In the genomic region with DNA sequence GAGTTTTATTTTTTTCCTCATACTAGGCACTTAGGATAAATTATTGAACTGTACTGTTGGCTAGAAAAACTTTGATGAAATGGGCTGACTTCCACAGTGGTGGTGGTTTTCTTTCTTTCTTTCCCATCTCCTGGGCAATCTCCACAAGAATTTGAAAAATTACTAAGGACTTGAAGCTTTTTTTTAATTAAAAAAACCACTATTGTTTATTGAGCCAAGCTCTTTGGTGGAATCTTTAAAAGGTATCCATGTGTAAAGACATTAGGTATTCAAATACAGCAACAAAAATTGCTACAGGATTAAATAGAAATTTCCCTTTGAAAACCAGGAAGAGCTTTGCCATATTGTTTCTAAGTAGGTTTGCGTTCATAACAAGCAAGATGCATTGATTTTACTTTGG, we compare ENCODE assay signal across 13 cellular contexts.
"Had no signal": no experiment of that assay in that cellular context is flagged by ENCODE, and none has a peak within 500 bp of the region (broad histone marks: within the 10 kb centered on the region; RNA-seq: fewer than 3 reads in every experiment).

No MANE protein-coding gene starts in this region.

- H3K27ac ChIP-seq: neutrophil, right lobe of liver had no signal

- H3K4me3 ChIP-seq: dorsolateral prefrontal cortex, lower lobe of right lung, right lobe of liver, tibial artery had no signal

- H3K9me3 Mint-ChIP-seq: activated T-cell treated with anti-CD3 and anti-CD28 coated beads, Interleukin-2, amount 50 U/mL, for 24 hours; immature natural killer cell; naive thymus-derived CD4-positive, alpha-beta T cell had no signal

- H3K36me3 ChIP-seq: lower lobe of right lung, right lobe of liver, tibial artery had no signal

- DNase-seq: activated CD4-positive, alpha-beta T cell treated with anti-CD3 and anti-CD28 coated beads, Interleukin-2, amount 50 U/mL, for 1 hour; activated gamma-delta T cell; activated T-cell treated with anti-CD3 and anti-CD28 coated beads, Interleukin-2, amount 50 U/mL, for 24 hours; dorsolateral prefrontal cortex; glutamatergic neuron; immature natural killer cell; lower lobe of right lung; naive thymus-derived CD4-positive, alpha-beta T cell; right lobe of liver; T-helper 17 cell; tibial artery had no signal

- H3K27me3 Mint-ChIP-seq: activated T-cell treated with anti-CD3 and anti-CD28 coated beads, Interleukin-2, amount 50 U/mL, for 24 hours; naive thymus-derived CD4-positive, alpha-beta T cell; T-helper 17 cell had no signal

- H3K36me3 Mint-ChIP-seq: immature natural killer cell had no signal

- H3K27me3 ChIP-seq: dorsolateral prefrontal cortex, neutrophil, right lobe of liver, tibial artery had no signal

- H3K4me3 Mint-ChIP-seq: activated T-cell treated with anti-CD3 and anti-CD28 coated beads, Interleukin-2, amount 50 U/mL, for 24 hours; immature natural killer cell; stimulated activated effector memory CD8-positive, alpha-beta T cell treated with anti-CD3 and anti-CD28 coated beads, Interleukin-12 subunit alpha, Interleukin-12 subunit beta, amount 100 ng/mL, for 72 hours; T-helper 17 cell had no signal

- H3K9me3 ChIP-seq: lower lobe of right lung, neutrophil, right lobe of liver, tibial artery had no signal

- ATAC-seq: naive thymus-derived CD4-positive, alpha-beta T cell; right lobe of liver; stimulated activated effector memory CD8-positive, alpha-beta T cell treated with anti-CD3 and anti-CD28 coated beads, Interleukin-12 subunit alpha, Interleukin-12 subunit beta, amount 100 ng/mL, for 72 hours; T-helper 17 cell had no signal

- H3K27ac Mint-ChIP-seq: activated T-cell treated with anti-CD3 and anti-CD28 coated beads, Interleukin-2, amount 50 U/mL, for 24 hours; immature natural killer cell; stimulated activated effector memory CD8-positive, alpha-beta T cell treated with anti-CD3 and anti-CD28 coated beads, Interleukin-12 subunit alpha, Interleukin-12 subunit beta, amount 100 ng/mL, for 72 hours; T-helper 17 cell had no signal
